Comparison of ENCODE assay signal across 9 cellular contexts in the genomic region with DNA sequence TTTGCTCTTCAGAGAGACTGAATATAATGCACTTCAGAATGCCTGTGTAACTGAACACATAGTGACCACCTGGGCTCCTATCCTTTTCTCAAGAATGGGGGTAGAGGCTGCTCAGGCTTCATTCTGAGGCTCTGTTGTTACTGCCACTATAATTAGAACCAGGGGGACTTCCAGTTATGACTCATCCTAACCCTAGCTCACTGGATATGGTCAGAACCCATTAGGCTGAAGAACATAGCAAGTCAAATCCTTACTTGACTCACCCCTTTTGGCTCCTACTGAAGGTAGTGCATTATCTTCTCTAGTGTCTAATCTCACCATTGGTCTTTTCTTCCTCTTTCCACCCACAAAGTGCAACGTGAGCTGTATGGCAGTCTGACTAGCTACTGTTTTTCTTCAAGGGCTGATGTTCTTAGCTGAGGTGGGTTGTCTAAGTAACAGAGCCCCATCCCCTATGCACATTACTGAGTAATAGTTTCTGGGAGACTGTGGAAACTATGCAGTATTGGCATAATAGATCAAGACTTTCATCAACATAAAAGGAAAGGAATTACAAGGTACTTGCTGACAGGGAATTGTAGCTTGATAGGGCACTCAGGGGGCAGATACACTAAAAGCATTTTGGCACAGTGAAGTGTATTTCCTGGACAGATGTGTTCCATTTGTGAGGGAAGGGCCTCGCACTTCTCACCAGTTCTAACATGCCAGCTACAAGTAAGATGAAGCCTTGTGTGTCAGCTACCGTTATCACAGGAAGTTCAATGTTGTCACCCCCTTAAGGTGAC.
DNase-seq lines count a peak whose midpoint lies in the region; ATAC-seq lines count a peak whose summit lies in the region.
"Had no signal": no experiment of that assay in that cellular context is flagged by ENCODE, and none has a peak within 500 bp of the region (broad histone marks: within the 10 kb centered on the region; RNA-seq: fewer than 3 reads in every experiment).

No MANE protein-coding gene starts in this region.

- peak overlapping the region; percentile 4 for H3K4me3 Mint-ChIP-seq in activated naive CD8-positive, alpha-beta T cell treated with anti-CD3 and anti-CD28 coated beads, Interleukin-2, amount 50 U/mL, for 24 hours
- peak overlapping the region in 1 of 10 donors; percentile 1 for H3K4me3 Mint-ChIP-seq in naive thymus-derived CD8-positive, alpha-beta T cell
- H3K4me3 Mint-ChIP-seq: brain had no signal

- peaks cover 12% of the 10 kb centered on the region for H3K9me3 Mint-ChIP-seq in activated naive CD8-positive, alpha-beta T cell treated with anti-CD3 and anti-CD28 coated beads, Interleukin-2, amount 50 U/mL, for 24 hours
- H3K9me3 Mint-ChIP-seq in naive thymus-derived CD8-positive, alpha-beta T cell = peaks cover 0 to 12% (median 0%) of the 10 kb centered on the region in 9 donors

- peak; percentile 96 for ATAC-seq in GM21737 (IDR thresholded peaks at IDR 0.05; ENCODE audit: unreplicated experiment)
- ATAC-seq in activated naive CD8-positive, alpha-beta T cell treated with anti-CD3 and anti-CD28 coated beads, Interleukin-2, amount 50 U/mL, for 24 hours = peak; percentile 95
- peak; percentile 23 to 73 for ATAC-seq in naive thymus-derived CD8-positive, alpha-beta T cell

- DNase-seq in SKM-1 treated with dmso at 0.1 percent for 144 hours (lab: John Stamatoyannopoulos, UW; ENCODE audit: unreplicated experiment) = peak; percentile 12
- no peak for DNase-seq in SKM-1 (lab: John Stamatoyannopoulos, UW; ENCODE audit: unreplicated experiment)
- DNase-seq in LHCN-M2 (ENCODE audit: low read depth) = peak; percentile 85
- peak; percentile 21 for DNase-seq in activated naive CD8-positive, alpha-beta T cell treated with anti-CD3 and anti-CD28 coated beads, Interleukin-2, amount 50 U/mL, for 24 hours
- no peak for DNase-seq in naive thymus-derived CD8-positive, alpha-beta T cell
- no peak for DNase-seq in inferior parietal cortex (ENCODE audit: extremely low spot score)
- DNase-seq in iPS-NIHi11 (ENCODE audit: low spot score) = no peak

- POLR2A ChIA-PET in naive thymus-derived CD8-positive, alpha-beta T cell (lab: Charles Lee) = no interaction called here

- peak overlapping the region; percentile 88 for H3K27ac Mint-ChIP-seq in activated naive CD8-positive, alpha-beta T cell treated with anti-CD3 and anti-CD28 coated beads, Interleukin-2, amount 50 U/mL, for 24 hours
- H3K27ac Mint-ChIP-seq in naive thymus-derived CD8-positive, alpha-beta T cell = peak overlapping the region in 2 of 10 donors; percentile 23 to 34

- H3K36me3 Mint-ChIP-seq in activated naive CD8-positive, alpha-beta T cell treated with anti-CD3 and anti-CD28 coated beads, Interleukin-2, amount 50 U/mL, for 24 hours (ENCODE audit: low read depth) = no peaks in the 10 kb centered on the region
- no peaks in the 10 kb centered on the region for H3K36me3 Mint-ChIP-seq in naive thymus-derived CD8-positive, alpha-beta T cell
- H3K36me3 Mint-ChIP-seq: brain had no signal

- H3K27me3 Mint-ChIP-seq in activated naive CD8-positive, alpha-beta T cell treated with anti-CD3 and anti-CD28 coated beads, Interleukin-2, amount 50 U/mL, for 24 hours = no peaks in the 10 kb centered on the region
- H3K27me3 Mint-ChIP-seq in naive thymus-derived CD8-positive, alpha-beta T cell = no peaks in the 10 kb centered on the region

- peaks cover 37% of the 10 kb centered on the region for H3K4me1 Mint-ChIP-seq in activated naive CD8-positive, alpha-beta T cell treated with anti-CD3 and anti-CD28 coated beads, Interleukin-2, amount 50 U/mL, for 24 hours
- H3K4me1 Mint-ChIP-seq in naive thymus-derived CD8-positive, alpha-beta T cell = peaks cover 0 to 26% (median 0%) of the 10 kb centered on the region in 4 donors

Comparison
In these comparisons a context has a peak if more than half of its experiments do, and no peak if none do; other contexts are left out.
1. DNase-seq: peak in SKM-1 treated with dmso at 0.1 percent for 144 hours (single experiment), LHCN-M2 (single experiment) and activated naive CD8-positive, alpha-beta T cell treated with anti-CD3 and anti-CD28 coated beads, Interleukin-2, amount 50 U/mL, for 24 hours (single experiment); none in SKM-1 (single experiment), naive thymus-derived CD8-positive, alpha-beta T cell (0 of 10), inferior parietal cortex (single experiment) and iPS-NIHi11 (single experiment).
2. Peak in every context shown above with its lines, with median percentiles within 50 percentile points of each other: ATAC-seq.